Comparison of ENCODE assay signal across 8 cellular contexts in genomic region chr1:184025242-184025675, GRCh38. TPM values are rescaled to one million over a fixed set of nuclear protein-coding genes. Genes with fewer than 3 reads are reported as not detected.
A peak's percentile ranks its signal among the peaks of the same experiment; 100 is the strongest.
DNase-seq lines count a peak whose midpoint lies in the region; ATAC-seq, FAIRE-seq and TF ChIP-seq lines count a peak whose summit lies in the region.

No MANE protein-coding gene starts in this region.

- H3K27me3 ChIP-seq in pancreas (no peaks in the 10 kb centered on the region), colonic mucosa (no peaks in the 10 kb centered on the region)

- TF ChIP-seq CTCF in pancreas (IDR thresholded peaks at IDR 0.05) (no peak), GM20000 (IDR thresholded peaks at IDR 0.05; ENCODE audit: extremely low read depth, missing control alignments) (no peak), colonic mucosa (IDR thresholded peaks at IDR 0.05) (no peak)

- H3K4me3 ChIP-seq in pancreas (no peak overlapping the region), colonic mucosa (no peak overlapping the region)

- no peak for FAIRE-seq in pancreas (lab: Jason Lieb, UNC)

- intact Hi-C loops in pancreas (cut with DNase I) (no loop called here), colonic mucosa (cut with DNase I) (no loop called here)

- H3K4me1 ChIP-seq in pancreas: peaks cover 0 to 17% (median 9%) of the 10 kb centered on the region in 3 donors
- no peaks in the 10 kb centered on the region for H3K4me1 ChIP-seq in colonic mucosa

- H3K9me3 ChIP-seq in pancreas (no peaks in the 10 kb centered on the region), colonic mucosa (no peaks in the 10 kb centered on the region)

- H3K36me3 ChIP-seq in pancreas (no peaks in the 10 kb centered on the region), colonic mucosa (no peaks in the 10 kb centered on the region)

- 36 to 52% methylated on average over 1 of the region's 1 CpG for WGBS in pancreas, 2 donors

- H3K27ac ChIP-seq in pancreas (peak overlapping the region in 1 of 4 donors; percentile 1), colonic mucosa (no peak overlapping the region)

- DNase-seq in Daoy (ENCODE audit: low read depth) (peak; percentile 43), NCI-H2107 (lab: John Stamatoyannopoulos, UW) (peak; percentile 57), brain pericyte (ENCODE audit: low read depth, low spot score) (peak; percentile 17), pancreas (peak in 1 of 6 donors; percentile 15), GM20000 (ENCODE audit: low spot score) (no peak), colonic mucosa (no peak)
- no peak for DNase-seq in activated CD8-positive, alpha-beta memory T cell treated with anti-CD3 and anti-CD28 coated beads, Interleukin-2, amount 50 U/mL, for 48 hours

- H3K9ac ChIP-seq in colonic mucosa (ENCODE audit: low read depth in 2 of 2, low read length in 2 of 2): no peak overlapping the region

- peak; percentile 44 to 77 (median 54) for ATAC-seq in pancreas
- ATAC-seq in HG02970 (IDR thresholded peaks at IDR 0.05; ENCODE audit: low FRiP score, unreplicated experiment): no peak

RNA-seq across cellular contexts. Expression of gene COLGALT2, which starts 12.3 kb away (rescaled TPM):
- 0.34 and 2.3 TPM in 2 replicates for total RNA-seq in Daoy (2014; rRNA removed; shearing (Covaris generic))
- total RNA-seq in pancreas: 1 to 10 TPM; 1.0 to 3.2 (median 1.6) TPM
- 1 to 10 TPM; 1.3 to 3.2 TPM for polyA plus RNA-seq in pancreas
- total RNA-seq in colonic mucosa: under 1 TPM; 0.32 to 0.40 TPM

RNA-seq across cellular contexts. Expression of gene TSEN15, which starts 26.3 kb away (rescaled TPM):
- 62.2 and 88.7 TPM in 2 replicates for total RNA-seq in Daoy (2014; rRNA removed; shearing (Covaris generic))
- 10 to 100 TPM in 2 of 6 donors, 1 to 10 TPM in 4; 5.8 to 15.4 (median 9.8) TPM for total RNA-seq in pancreas
- 10 to 100 TPM in 1 of 2 donors, 1 to 10 TPM in 1; 10.0 to 13.6 TPM for polyA plus RNA-seq in pancreas
- 10 to 100 TPM; 13.3 to 18.5 TPM for total RNA-seq in colonic mucosa

Comparison
In these comparisons a context has a peak if more than half of its experiments do, and no peak if none do; other contexts are left out.
1. DNase-seq: peak in Daoy (single experiment), NCI-H2107 (single experiment) and brain pericyte (single experiment); none in GM20000 (single experiment), activated CD8-positive, alpha-beta memory T cell treated with anti-CD3 and anti-CD28 coated beads, Interleukin-2, amount 50 U/mL, for 48 hours (single experiment) and colonic mucosa (single experiment).